16 cellular contexts compared by ENCODE assay signal in genomic region chr1:47984175-47984789, GRCh38. TPM values are rescaled to one million over a fixed set of nuclear protein-coding genes. Genes with fewer than 3 reads are reported as not detected.
DNase-seq lines count a peak whose midpoint lies in the region; ATAC-seq and TF ChIP-seq lines count a peak whose summit lies in the region.
"Had no signal": no experiment of that assay in that cellular context is flagged by ENCODE, and none has a peak within 500 bp of the region (broad histone marks: within the 10 kb centered on the region; RNA-seq: fewer than 3 reads in every experiment).

No MANE protein-coding gene starts in this region.

- no peak overlapping the region for H3K14ac ChIP-seq in neuronal stem cell (ENCODE audit: low read length)

- H3K9ac ChIP-seq in ES-I3 (ENCODE audit: low read depth, low read length) (peak overlapping the region; percentile 41), neuronal stem cell (ENCODE audit: low read depth, low read length, poor library complexity) (no peak overlapping the region)

- H4K91ac ChIP-seq in neuronal stem cell (ENCODE audit: low read depth, low read length, poor library complexity) = no peak overlapping the region

- H4K8ac ChIP-seq in neuronal stem cell (ENCODE audit: low read depth, low read length) = no peak overlapping the region

- H3K4me2 ChIP-seq in neuronal stem cell (ENCODE audit: insufficient read depth, low read length, poor library complexity, severe bottlenecking) = peak overlapping the region; percentile 68

- peak in 2 of 4 donors; percentile 29 to 56 for DNase-seq in body of pancreas
- DNase-seq in iPS DF 6.9 (ENCODE audit: low read depth, low spot score) = no peak
- no peak for DNase-seq in neuronal stem cell (ENCODE audit: low spot score)
- no peak for DNase-seq in BE2C
- DNase-seq in ACHN = no peak
- DNase-seq in AG08396 (ENCODE audit: low spot score) = no peak
- DNase-seq: activated CD4-positive, alpha-beta T cell treated with anti-CD3 and anti-CD28 coated beads, Interleukin-2, amount 50 U/mL, for 4 hours; activated effector memory CD4-positive, alpha-beta T cell treated with Interleukin-2 at 50 U/mL for 16 hours; DMS153; hippocampal formation; NCI-H1092; T-helper 17 cell had no signal

- H3K4me3 ChIP-seq in body of pancreas (no peak overlapping the region), iPS DF 6.9 (ENCODE audit: low read length) (peak overlapping the region; percentile 7; the same call in 1 of the 2 replicates), neuronal stem cell (ENCODE audit: low read length in 2 of 2) (peak overlapping the region in 1 of 2 donors; percentile 72), BE2C (ENCODE audit: low read depth, low read length) (no peak overlapping the region)
- H3K4me3 ChIP-seq: GM12878, vagina had no signal

- H3K4ac ChIP-seq in neuronal stem cell (ENCODE audit: low read length) = no peak overlapping the region

- no peak overlapping the region for H2BK12ac ChIP-seq in neuronal stem cell (ENCODE audit: low read length)

- intact Hi-C loops in body of pancreas (cut with DNase I) = no loop called here

- H3K27me3 ChIP-seq in body of pancreas (no peaks in the 10 kb centered on the region), iPS DF 6.9 (ENCODE audit: control insufficient read depth, insufficient read depth, low read length) (no peaks in the 10 kb centered on the region), neuronal stem cell (ENCODE audit: control insufficient read depth in 3 of 3, insufficient read depth in 3 of 3, low read depth in 1 of 3, low read length in 3 of 3) (peaks cover 2 to 33% (median 32%) of the 10 kb centered on the region in 3 experiments), BE2C (no peaks in the 10 kb centered on the region)
- H3K27me3 ChIP-seq: vagina had no signal

- no peaks in the 10 kb centered on the region for H3K36me3 ChIP-seq in ES-I3 (ENCODE audit: insufficient read depth, low read length)
- H3K36me3 ChIP-seq in body of pancreas (replicated peaks in 1 of 2; ENCODE audit: insufficient read depth in 1 of 2, low read depth in 2 of 2) = no peaks in the 10 kb centered on the region
- H3K36me3 ChIP-seq in iPS DF 6.9 (ENCODE audit: control insufficient read depth, insufficient read depth, low read length) = no peaks in the 10 kb centered on the region
- no peaks in the 10 kb centered on the region for H3K36me3 ChIP-seq in neuronal stem cell (replicated peaks in 1 of 2; ENCODE audit: control insufficient read depth in 2 of 2, insufficient read depth in 2 of 2, low read length in 2 of 2)
- no peaks in the 10 kb centered on the region for H3K36me3 ChIP-seq in BE2C
- H3K36me3 ChIP-seq: vagina had no signal

- TF ChIP-seq CTCF in body of pancreas (IDR thresholded peaks at IDR 0.05) = no peak
- TF ChIP-seq CTCF in BE2C (IDR thresholded peaks at IDR 0.05; ENCODE audit: low read depth, low read length) = no peak

- WGBS in body of pancreas, 2 donors = 29 to 72% methylated on average over 25 to 46 of the region's 46 CpGs
- no CpG with 5 or more reads among the region's 46 CpGs for WGBS in iPS DF 6.9 (ENCODE audit: insufficient coverage, insufficient read length)
- no CpG with 5 or more reads among the region's 46 CpGs for WGBS in neuronal stem cell (ENCODE audit: extremely low coverage in 2 of 2, insufficient read length in 2 of 2, insufficient replicate concordance in 1 of 2), 2 donors

- no peak overlapping the region for H3K23ac ChIP-seq in neuronal stem cell (ENCODE audit: low read depth, low read length, poor library complexity)

- in situ Hi-C loops in ACHN (cut with HindIII; ENCODE audit: low pct_ligation_motif_present, low pct_unique_long_range_greater_than_20kb, low sequenced_read_pairs) = no loop called here

- H3K79me1 ChIP-seq in neuronal stem cell (ENCODE audit: low read depth, low read length) = no peaks in the 10 kb centered on the region

- no peak for TF ChIP-seq POLR2A in body of pancreas (IDR thresholded peaks at IDR 0.05)

- no peak overlapping the region for H2AK5ac ChIP-seq in neuronal stem cell (ENCODE audit: low read depth, low read length)

- H3K9me3 ChIP-seq in ES-I3 (ENCODE audit: control insufficient read depth, insufficient read depth, low read length) (no peaks in the 10 kb centered on the region), body of pancreas (no peaks in the 10 kb centered on the region), iPS DF 6.9 (ENCODE audit: control insufficient read depth, insufficient read depth, low read length) (no peaks in the 10 kb centered on the region), neuronal stem cell (replicated peaks in 1 of 2; ENCODE audit: control insufficient read depth in 2 of 2, insufficient read depth in 1 of 2, low read depth in 1 of 2, low read length in 2 of 2) (no peaks in the 10 kb centered on the region), BE2C (no peaks in the 10 kb centered on the region)
- H3K9me3 ChIP-seq: vagina had no signal

- H2BK15ac ChIP-seq in neuronal stem cell (ENCODE audit: low read length) = no peak overlapping the region

- peak; percentile 38 for ATAC-seq in body of pancreas
- ATAC-seq in GM21447 (IDR thresholded peaks at IDR 0.05; ENCODE audit: unreplicated experiment) = no peak
- ATAC-seq: GM12878, T-helper 17 cell had no signal

- H3K4me1 ChIP-seq in ES-I3 (ENCODE audit: insufficient read depth, low read length) (peaks cover 24% of the 10 kb centered on the region), body of pancreas (peaks cover 6% of the 10 kb centered on the region), iPS DF 6.9 (ENCODE audit: control insufficient read depth, insufficient read depth, low read length) (peaks cover 9% of the 10 kb centered on the region), neuronal stem cell (ENCODE audit: control insufficient read depth in 2 of 2, insufficient read depth in 1 of 2, low read depth in 1 of 2, low read length in 2 of 2) (peaks cover 0 to 5% of the 10 kb centered on the region in 2 donors), BE2C (no peaks in the 10 kb centered on the region)

- H3K18ac ChIP-seq in neuronal stem cell (ENCODE audit: low read length) = peak overlapping the region; percentile 78

- no peak overlapping the region for H2BK120ac ChIP-seq in neuronal stem cell (ENCODE audit: low read depth, low read length)

- H2AFZ ChIP-seq in neuronal stem cell (ENCODE audit: low read length) = no peak overlapping the region

- H2BK5ac ChIP-seq in neuronal stem cell (ENCODE audit: low read length) = no peak overlapping the region

- H3K27ac ChIP-seq in body of pancreas (peak overlapping the region in 1 of 4 donors; percentile 27), iPS DF 6.9 (ENCODE audit: low read length) (no peak overlapping the region), neuronal stem cell (replicated peaks; ENCODE audit: low read length) (no peak overlapping the region)
- H3K27ac ChIP-seq: vagina had no signal

RNA-seq across cellular contexts. Expression of gene TRABD2B, which starts 12.9 kb away (rescaled TPM):
- 1 to 10 TPM; 2.6 to 4.3 TPM for total RNA-seq in body of pancreas
- polyA plus RNA-seq in neuronal stem cell (2013, experiment 1 of 2) = 0.42 TPM
- polyA plus RNA-seq in neuronal stem cell (2013, experiment 2 of 2) = 0.66 TPM
- polyA plus RNA-seq in BE2C (2012; ENCODE audit: insufficient read depth, insufficient read length, low read depth) = not detected
- total RNA-seq: GM12878, T-helper 17 cell had no signal
- polyA plus RNA-seq: GM12878 had no signal
